28 cellular contexts compared by ENCODE assay signal in genomic region chr1:97936976-97937375, GRCh38. TPM values are rescaled to one million over a fixed set of nuclear protein-coding genes. Genes with fewer than 3 reads are reported as not detected.
A peak's percentile ranks its signal among the peaks of the same experiment; 100 is the strongest.
DNase-seq lines count a peak whose midpoint lies in the region; ATAC-seq, FAIRE-seq and TF ChIP-seq lines count a peak whose summit lies in the region.
"Had no signal": no experiment of that assay in that cellular context is flagged by ENCODE, and none has a peak within 500 bp of the region (broad histone marks: within the 10 kb centered on the region; RNA-seq: fewer than 3 reads in every experiment).

No MANE protein-coding gene starts in this region.

- peak overlapping the region; percentile 69 for H3K4me2 ChIP-seq in PC-3 (ENCODE audit: low read length)

- DNase-seq in PC-3: no peak
- DNase-seq in dorsolateral prefrontal cortex: peak in 8 of 10 donors; percentile 30 to 83 (median 60)
- DNase-seq in lower lobe of right lung: no peak
- DNase-seq in RCC 7860 (ENCODE audit: low spot score): no peak
- DNase-seq: activated CD4-positive, alpha-beta T cell treated with anti-CD3 and anti-CD28 coated beads for 4 hours; activated naive CD4-positive, alpha-beta T cell treated with anti-CD3 and anti-CD28 coated beads, Interleukin-2, amount 50 U/mL, for 16 hours; activated T-cell treated with anti-CD3 and anti-CD28 coated beads, Interleukin-2, amount 50 U/mL, for 72 hours; CD4-positive, alpha-beta memory T cell; DMS53; erythroblast; foreskin melanocyte; GF-D8; KBM-7; left colon; natural killer cell; NCI-H1694 treated with DMSO at 0.1 percent for 48 hours; NCI-H2227 treated with DMSO at 0.1 percent for 48 hours; NCI-H774; OCI-M1; SIG-M5 had no signal

- peaks cover 10% of the 10 kb centered on the region for H3F3A ChIP-seq in PC-3 (ENCODE audit: low read length, unreplicated experiment)

- POLR2A ChIA-PET in PC-3 (lab: Charles Lee; ENCODE audit: unreplicated experiment): no interaction called here

- H3K36me3 ChIP-seq in PC-3 (ENCODE audit: low read depth, low read length): no peaks in the 10 kb centered on the region
- H3K36me3 ChIP-seq in lower lobe of right lung: no peaks in the 10 kb centered on the region
- H3K36me3 ChIP-seq: ascending aorta, HAP-1, thoracic aorta, vagina had no signal

- no peak for FAIRE-seq in RCC 7860 (lab: Jason Lieb, UNC)

- no peak overlapping the region for H2AFZ ChIP-seq in PC-3 (ENCODE audit: low read length)

- ATAC-seq in PC-3 (no peak), lower lobe of right lung (no peak), HG02763 (IDR thresholded peaks at IDR 0.05; ENCODE audit: unreplicated experiment) (no peak)
- ATAC-seq: activated T-cell treated with anti-CD3 and anti-CD28 coated beads, Interleukin-2, amount 50 U/mL, for 72 hours; left colon; natural killer cell; stimulated activated effector memory CD8-positive, alpha-beta T cell treated with anti-CD3 and anti-CD28 coated beads, Interleukin-12 subunit alpha, Interleukin-12 subunit beta, amount 100 ng/mL, for 72 hours had no signal

- CTCF ChIA-PET in PC-3 (lab: Charles Lee): no interaction called here

- TF ChIP-seq CTCF in PC-3 (conservative IDR thresholded peaks at IDR 0.05; ENCODE audit: low read depth, low read length) (no peak), dorsolateral prefrontal cortex (IDR thresholded peaks at IDR 0.05 in 54 of 56, conservative IDR thresholded peaks at IDR 0.05 in 2 of 56; ENCODE audit: low read depth in 1 of 56, partially characterized antibody in 56 of 56) (peak in 3 of 56 donors; percentile 11 to 27 (median 22)), lower lobe of right lung (IDR thresholded peaks at IDR 0.05) (no peak)

- H3K9me3 ChIP-seq in PC-3 (ENCODE audit: low read length): no peaks in the 10 kb centered on the region
- no peaks in the 10 kb centered on the region for H3K9me3 ChIP-seq in lower lobe of right lung
- H3K9me3 ChIP-seq: ascending aorta, HAP-1, thoracic aorta, vagina had no signal

- H4K20me1 ChIP-seq in PC-3 (ENCODE audit: low read length): no peaks in the 10 kb centered on the region

- H3K9ac ChIP-seq in PC-3 (ENCODE audit: low read length): no peak overlapping the region

- peak overlapping the region; percentile 87 for H3K27ac ChIP-seq in PC-3 (ENCODE audit: low read length)
- peak overlapping the region in 57 of 59 donors; percentile 20 to 92 (median 80) for H3K27ac ChIP-seq in dorsolateral prefrontal cortex
- H3K27ac ChIP-seq in layer of hippocampus (ENCODE audit: low read depth, low read length): peak overlapping the region; percentile 72
- peak overlapping the region; percentile 90 for H3K27ac ChIP-seq in temporal lobe (ENCODE audit: low read depth, low read length)
- H3K27ac ChIP-seq in lower lobe of right lung: no peak overlapping the region
- H3K27ac ChIP-seq: ascending aorta, thoracic aorta, vagina had no signal

- no peaks in the 10 kb centered on the region for H3K9me2 ChIP-seq in PC-3 (replicated peaks; ENCODE audit: low read length)

- intact Hi-C loops in PC-3 (cut with micrococcal nuclease) (loop anchor here (2.0 kb wide), 1 partner anchor 16 kb away; the partner anchor contains the start of gene DPYD), dorsolateral prefrontal cortex (cut with DNase I) (loop anchor here in 1 of 2 donors (2.0 kb wide), 1 partner anchor 16 kb away; the partner anchor contains the start of gene DPYD), lower lobe of right lung (cut with DNase I) (no loop called here)

- H3K4me1 ChIP-seq in PC-3 (ENCODE audit: insufficient read depth, low read length): peaks cover 23% of the 10 kb centered on the region
- no peaks in the 10 kb centered on the region for H3K4me1 ChIP-seq in lower lobe of right lung
- H3K4me1 ChIP-seq: ascending aorta, HAP-1 had no signal

- H3K27me3 ChIP-seq in PC-3 (ENCODE audit: low read length) (no peaks in the 10 kb centered on the region), dorsolateral prefrontal cortex (no peaks in the 10 kb centered on the region), layer of hippocampus (ENCODE audit: control insufficient read depth, insufficient read depth, low read length) (no peaks in the 10 kb centered on the region), lower lobe of right lung (ENCODE audit: low read depth) (no peaks in the 10 kb centered on the region)
- H3K27me3 ChIP-seq: ascending aorta, vagina had no signal

- peak overlapping the region; percentile 29; the same call in 1 of the 2 replicates for H3K4me3 ChIP-seq in PC-3 (ENCODE audit: low read length)
- H3K4me3 ChIP-seq in dorsolateral prefrontal cortex: peak overlapping the region in 6 of 59 donors; percentile 0 to 46 (median 18)
- H3K4me3 ChIP-seq in lower lobe of right lung: no peak overlapping the region
- H3K4me3 ChIP-seq: ascending aorta, HAP-1, thoracic aorta, vagina had no signal

- no peaks in the 10 kb centered on the region for H3K79me2 ChIP-seq in PC-3 (ENCODE audit: low read length)

- BruUV-seq in PC-3 (replicated peaks; lab: Mats Ljungman, UMichigan): no TSS peak

RNA-seq across cellular contexts. Expression of gene DPYD, which starts 16.1 kb away (rescaled TPM):
- total RNA-seq in PC-3 (2014; rRNA removed): 11.7 and 12.8 TPM in 2 replicates
- total RNA-seq in dorsolateral prefrontal cortex: 10 to 100 TPM; 20.5 to 78.6 (median 34.9) TPM
- total RNA-seq in temporal lobe: 32.0 TPM
- 91.9 TPM for total RNA-seq in lower lobe of right lung

Comparison
In these comparisons a context has a peak if more than half of its experiments do, and no peak if none do; other contexts are left out.
1. DNase-seq: peak in dorsolateral prefrontal cortex (8 of 10); none in PC-3 (single experiment), lower lobe of right lung (single experiment) and RCC 7860 (single experiment).